ENCODE assay signal across 8 cellular contexts in genomic region chrX:154761977-154762528, GRCh38. TPM values are rescaled to one million over a fixed set of nuclear protein-coding genes. Genes with fewer than 3 reads are reported as not detected.
DNase-seq lines count a peak whose midpoint lies in the region; ATAC-seq and TF ChIP-seq lines count a peak whose summit lies in the region.

No MANE protein-coding gene starts in this region.

- H3K4me1 ChIP-seq in A673 (ENCODE audit: insufficient read depth, low read length, poor library complexity, severe bottlenecking): no peaks in the 10 kb centered on the region
- no peaks in the 10 kb centered on the region for H3K4me1 ChIP-seq in hepatocyte (ENCODE audit: insufficient read depth)

- H3K27me3 Mint-ChIP-seq in WTC11 (ENCODE audit: low read depth): no peaks in the 10 kb centered on the region
- H3K27me3 Mint-ChIP-seq in stimulated activated naive B cell treated with anti-CD40 and anti-IgM and Interleukin-4, amounts not matched to agents 10 μg/mL and 1 μg/mL and 100 μg/mL, for 72 hours: no peaks in the 10 kb centered on the region

- 67% methylated on average over 10 of the region's 10 CpGs for WGBS in hepatocyte (ENCODE audit: low lambda C conversion rate, missing lambda C conversion rate)

- H3K36me3 Mint-ChIP-seq in WTC11: peaks cover 27% of the 10 kb centered on the region
- H3K36me3 Mint-ChIP-seq in stimulated activated naive B cell treated with anti-CD40 and anti-IgM and Interleukin-4, amounts not matched to agents 10 μg/mL and 1 μg/mL and 100 μg/mL, for 72 hours: peaks cover 2 to 4% of the 10 kb centered on the region in 2 donors

- H3K9me3 ChIP-seq in A673 (ENCODE audit: low read depth, low read length, poor library complexity, severe bottlenecking) (no peaks in the 10 kb centered on the region), hepatocyte (ENCODE audit: low read depth) (no peaks in the 10 kb centered on the region)

- H3K27ac ChIP-seq in A673 (ENCODE audit: low read depth, low read length, poor library complexity, severe bottlenecking): peak overlapping the region; percentile 67
- peak overlapping the region; percentile 75 for H3K27ac ChIP-seq in hepatocyte

- peak overlapping the region; percentile 66 for H3K4me2 ChIP-seq in hepatocyte

- DNase-seq in A673 (ENCODE audit: low spot score) (no peak), HFF-Myc (ENCODE audit: extremely low read depth, low read depth) (no peak), WTC11 (ENCODE audit: low spot score) (no peak), hepatocyte (ENCODE audit: low spot score) (no peak), H4 (ENCODE audit: low spot score) (no peak), nucleus accumbens (lab: John Stamatoyannopoulos, UW) (no peak)
- no peak for DNase-seq in stimulated activated naive B cell treated with anti-CD40 and anti-IgM and Interleukin-4, amounts not matched to agents 10 μg/mL and 1 μg/mL and 100 μg/mL, for 72 hours

- intact Hi-C loops in A673 (cut with micrococcal nuclease; ENCODE audit: unreplicated experiment): no loop called here

- H2AFZ ChIP-seq in hepatocyte: peak overlapping the region; percentile 22

- CTCF ChIA-PET in A673 (lab: Charles Lee): interaction anchor here (1.0 to 1.1 kb wide), 2 partner anchors 11 to 13 kb away, joined by 3 read pairs; partner anchors contain the start of gene GAB3
- CTCF ChIA-PET in WTC11 (lab: Charles Lee): interaction anchor here (1.0 to 1.4 kb wide), 2 partner anchors 13 to 43 kb away, joined by 3 to 12 read pairs; partner anchors contain the start of gene MPP1

- peak overlapping the region; percentile 60 for H3K4me3 ChIP-seq in A673 (ENCODE audit: low read depth, low read length, poor library complexity, severe bottlenecking)
- peak overlapping the region; percentile 86 for H3K4me3 ChIP-seq in HFF-Myc (replicated peaks; ENCODE audit: low read depth, low read length)
- H3K4me3 ChIP-seq in hepatocyte: peak overlapping the region; percentile 12

- peaks cover 24% of the 10 kb centered on the region for H3K36me3 ChIP-seq in A673 (ENCODE audit: insufficient read depth, low read length, poor library complexity, severe bottlenecking)
- peaks cover under 1% of the 10 kb centered on the region for H3K36me3 ChIP-seq in hepatocyte (replicated peaks; ENCODE audit: insufficient read depth, low read depth)

- H3K27ac Mint-ChIP-seq in WTC11: peak overlapping the region; percentile 97
- peak overlapping the region; percentile 98 for H3K27ac Mint-ChIP-seq in stimulated activated naive B cell treated with anti-CD40 and anti-IgM and Interleukin-4, amounts not matched to agents 10 μg/mL and 1 μg/mL and 100 μg/mL, for 72 hours

- BruUV-seq in A673 (replicated peaks; lab: Mats Ljungman, UMichigan): TSS peak; percentile 98

- H3K9me3 Mint-ChIP-seq in WTC11: no peaks in the 10 kb centered on the region
- H3K9me3 Mint-ChIP-seq in stimulated activated naive B cell treated with anti-CD40 and anti-IgM and Interleukin-4, amounts not matched to agents 10 μg/mL and 1 μg/mL and 100 μg/mL, for 72 hours: no peaks in the 10 kb centered on the region

- POLR2A ChIA-PET in A673 (lab: Charles Lee; ENCODE audit: low non-redundant PET) (no interaction called here), WTC11 (lab: Charles Lee) (interaction anchor here (0.9 kb wide), 1 partner anchor 14 kb away, joined by 3 read pairs; no protein-coding TSS in a partner anchor)

- no peaks in the 10 kb centered on the region for H4K20me1 ChIP-seq in hepatocyte (ENCODE audit: insufficient read depth, poor library complexity, severe bottlenecking)

- ATAC-seq in WTC11 (no peak), GM21576 (IDR thresholded peaks at IDR 0.05; ENCODE audit: unreplicated experiment) (no peak)
- no peak for ATAC-seq in stimulated activated naive B cell treated with anti-CD40 and anti-IgM and Interleukin-4, amounts not matched to agents 10 μg/mL and 1 μg/mL and 100 μg/mL, for 72 hours (replicated peaks)

- H3K4me1 Mint-ChIP-seq in WTC11: peaks cover 10% of the 10 kb centered on the region
- peaks cover 2 to 10% of the 10 kb centered on the region in 2 donors for H3K4me1 Mint-ChIP-seq in stimulated activated naive B cell treated with anti-CD40 and anti-IgM and Interleukin-4, amounts not matched to agents 10 μg/mL and 1 μg/mL and 100 μg/mL, for 72 hours

- no peaks in the 10 kb centered on the region for H3K9me2 ChIP-seq in hepatocyte (replicated peaks; ENCODE audit: insufficient read depth)

- peaks cover 22% of the 10 kb centered on the region for H3K79me2 ChIP-seq in hepatocyte

- H3K4me3 Mint-ChIP-seq in WTC11: peak overlapping the region; percentile 80
- H3K4me3 Mint-ChIP-seq in stimulated activated naive B cell treated with anti-CD40 and anti-IgM and Interleukin-4, amounts not matched to agents 10 μg/mL and 1 μg/mL and 100 μg/mL, for 72 hours: peak overlapping the region; percentile 91 to 93

- H3K27me3 ChIP-seq in A673 (replicated peaks; ENCODE audit: insufficient read depth, low read depth, low read length, poor library complexity) (no peaks in the 10 kb centered on the region), hepatocyte (no peaks in the 10 kb centered on the region)

- no peak for TF ChIP-seq CTCF in A673 (conservative IDR thresholded peaks at IDR 0.05; ENCODE audit: low read depth, low read length)
- TF ChIP-seq CTCF in HFF-Myc (IDR thresholded peaks at IDR 0.05; ENCODE audit: low read depth, low read length, missing control alignments): no peak
- no peak for TF ChIP-seq CTCF in WTC11 (IDR thresholded peaks at IDR 0.05)
- TF ChIP-seq CTCF in hepatocyte (IDR thresholded peaks at IDR 0.05; ENCODE audit: poor library complexity): no peak

TF ChIP-seq in WTC11, 78 proteins besides CTCF, POLR2A, EP300 and RAD21 (continues in another document):
- no peak for TF ChIP-seq PRRX2 (CRISPR knock-in tag; IDR thresholded peaks at IDR 0.05)
- TF ChIP-seq, protein P1, sequence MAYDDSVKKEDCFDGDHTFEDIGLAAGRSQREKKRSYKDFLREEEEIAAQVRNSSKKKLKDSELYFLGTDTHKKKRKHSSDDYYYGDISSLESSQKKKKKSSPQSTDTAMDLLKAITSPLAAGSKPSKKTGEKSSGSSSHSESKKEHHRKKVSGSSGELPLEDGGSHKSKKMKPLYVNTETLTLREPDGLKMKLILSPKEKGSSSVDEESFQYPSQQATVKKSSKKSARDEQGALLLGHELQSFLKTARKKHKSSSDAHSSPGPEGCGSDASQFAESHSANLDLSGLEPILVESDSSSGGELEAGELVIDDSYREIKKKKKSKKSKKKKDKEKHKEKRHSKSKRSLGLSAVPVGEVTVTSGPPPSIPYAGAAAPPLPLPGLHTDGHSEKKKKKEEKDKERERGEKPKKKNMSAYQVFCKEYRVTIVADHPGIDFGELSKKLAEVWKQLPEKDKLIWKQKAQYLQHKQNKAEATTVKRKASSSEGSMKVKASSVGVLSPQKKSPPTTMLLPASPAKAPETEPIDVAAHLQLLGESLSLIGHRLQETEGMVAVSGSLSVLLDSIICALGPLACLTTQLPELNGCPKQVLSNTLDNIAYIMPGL (CRISPR knock-in tag; IDR thresholded peaks at IDR 0.05): no peak
- TF ChIP-seq SP1 (CRISPR knock-in tag; conservative IDR thresholded peaks at IDR 0.05): no peak
- TF ChIP-seq TP53 (CRISPR knock-in tag; IDR thresholded peaks at IDR 0.05): no peak
- no peak for TF ChIP-seq ZNF423 (CRISPR knock-in tag; IDR thresholded peaks at IDR 0.05)
- no peak for TF ChIP-seq PRDM15 (CRISPR knock-in tag; IDR thresholded peaks at IDR 0.05)
- no peak for TF ChIP-seq GABPB1 (CRISPR knock-in tag; IDR thresholded peaks at IDR 0.05)
- no peak for TF ChIP-seq USF1 (CRISPR knock-in tag; IDR thresholded peaks at IDR 0.05)
- no peak for TF ChIP-seq ZNF396 (CRISPR knock-in tag; IDR thresholded peaks at IDR 0.05; ENCODE audit: borderline replicate concordance)

RNA-seq across cellular contexts. Expression of gene DKC1, which starts 0.6 kb away (rescaled TPM):
- total RNA-seq in A673 (2021) (138 and 158 TPM in 2 replicates), WTC11 (2021) (108 to 123 TPM (median 112 TPM) in 3 replicates), hepatocyte (27.8 and 32.1 TPM in 2 replicates)
- polyA plus RNA-seq in hepatocyte: 38.9 and 43.0 TPM in 2 replicates
- total RNA-seq in H4 (2014; rRNA removed; shearing (Covaris generic)): 47.9 and 68.3 TPM in 2 replicates

RNA-seq across cellular contexts. Expression of gene GAB3, which starts 11.2 kb away (rescaled TPM):
- total RNA-seq in A673 (2021): 0.09 and 0.31 TPM in 2 replicates
- 0.66 to 1.0 TPM (median 0.72 TPM) in 3 replicates for total RNA-seq in WTC11 (2021)
- 0.44 and 0.50 TPM in 2 replicates for total RNA-seq in hepatocyte
- 0.21 and 0.50 TPM in 2 replicates for polyA plus RNA-seq in hepatocyte
- total RNA-seq in H4 (2014; rRNA removed; shearing (Covaris generic)): 0.08 and 0.33 TPM in 2 replicates

RNA-seq across cellular contexts. Expression of gene MPP1, which starts 43.2 kb away (rescaled TPM):
- total RNA-seq in A673 (2021) (10.4 and 14.8 TPM in 2 replicates), WTC11 (2021) (14.3 to 15.8 TPM (median 14.7 TPM) in 3 replicates), hepatocyte (18.7 and 20.4 TPM in 2 replicates)
- 11.4 and 15.0 TPM in 2 replicates for polyA plus RNA-seq in hepatocyte
- total RNA-seq in H4 (2014; rRNA removed; shearing (Covaris generic)): 9.3 and 15.4 TPM in 2 replicates

Comparison
In these comparisons a context has a peak if more than half of its experiments do, and no peak if none do; other contexts are left out.
1. H3K4me3 ChIP-seq: peak in every context shown above with its lines; median percentile 86 in HFF-Myc; 60 in A673; 12 in hepatocyte.